Comparison of ENCODE assay signal across 11 cellular contexts in genomic region chr22:50403701-50404101, GRCh38.
A peak's percentile ranks its signal among the peaks of the same experiment; 100 is the strongest.
DNase-seq lines count a peak whose midpoint lies in the region; ATAC-seq and TF ChIP-seq lines count a peak whose summit lies in the region.
"Had no signal": no experiment of that assay in that cellular context is flagged by ENCODE, and none has a peak within 500 bp of the region (broad histone marks: within the 10 kb centered on the region; RNA-seq: fewer than 3 reads in every experiment).

No MANE protein-coding gene starts in this region.

- peaks cover 21% of the 10 kb centered on the region for H3K4me1 Mint-ChIP-seq in T-helper 1 cell treated with Interleukin-12 subunit alpha and Interleukin-12 subunit beta and Interleukin-4 antibody, amounts not matched to agents 30 μg/mL and 1 μg/mL, for 36 hours (ENCODE audit: low read depth)

- in situ Hi-C loops in GM13976 (cut with MboI; ENCODE audit: low sequenced_read_pairs, unreplicated experiment), result no loop called here

- H3K27ac ChIP-seq in VCaP, result peak overlapping the region; percentile 25; the same call in 1 of the 2 replicates
- peak overlapping the region; percentile 71 for H3K27ac ChIP-seq in substantia nigra (ENCODE audit: low read depth, low read length, poor library complexity, severe bottlenecking)

- peak overlapping the region; percentile 9 for H3K27ac Mint-ChIP-seq in T-helper 1 cell treated with Interleukin-12 subunit alpha and Interleukin-12 subunit beta and Interleukin-4 antibody, amounts not matched to agents 30 μg/mL and 1 μg/mL, for 36 hours
- H3K27ac Mint-ChIP-seq: activated CD4-positive, alpha-beta memory T cell treated with anti-CD3 and anti-CD28 coated beads, Interleukin-2, amount 10 ng/mL, durations not matched to agents 7 days and 5 days; HFFc6 had no signal

- DNase-seq in T-helper 1 cell, result no peak
- DNase-seq in left lobe of liver (ENCODE audit: low spot score), result peak; percentile 77
- peak in 30 of 49 donors; percentile 12 to 97 (median 46) for DNase-seq in substantia nigra (lab: John Stamatoyannopoulos, UW)
- no peak for DNase-seq in occipital lobe (lab: John Stamatoyannopoulos, UW)
- no peak for DNase-seq in superior temporal gyrus (ENCODE audit: extremely low spot score)
- DNase-seq in GM13976 (ENCODE audit: low spot score), result no peak
- DNase-seq: activated CD4-positive, alpha-beta memory T cell treated with anti-CD3 and anti-CD28 coated beads, Interleukin-2, amount 10 ng/mL, durations not matched to agents 7 days and 5 days; HFFc6 had no signal

- peak; percentile 59 for ATAC-seq in left lobe of liver
- ATAC-seq: K562 had no signal

- no peaks in the 10 kb centered on the region for H3K9me3 Mint-ChIP-seq in T-helper 1 cell treated with Interleukin-12 subunit alpha and Interleukin-12 subunit beta and Interleukin-4 antibody, amounts not matched to agents 30 μg/mL and 1 μg/mL, for 36 hours
- H3K9me3 Mint-ChIP-seq: activated CD4-positive, alpha-beta memory T cell treated with anti-CD3 and anti-CD28 coated beads, Interleukin-2, amount 10 ng/mL, durations not matched to agents 7 days and 5 days; HFFc6 had no signal

- H3K4me3 Mint-ChIP-seq in T-helper 1 cell treated with Interleukin-12 subunit alpha and Interleukin-12 subunit beta and Interleukin-4 antibody, amounts not matched to agents 30 μg/mL and 1 μg/mL, for 36 hours, result no peak overlapping the region
- H3K4me3 Mint-ChIP-seq: activated CD4-positive, alpha-beta memory T cell treated with anti-CD3 and anti-CD28 coated beads, Interleukin-2, amount 10 ng/mL, durations not matched to agents 7 days and 5 days; HFFc6 had no signal

- peaks cover 18% of the 10 kb centered on the region for H3K36me3 Mint-ChIP-seq in T-helper 1 cell treated with Interleukin-12 subunit alpha and Interleukin-12 subunit beta and Interleukin-4 antibody, amounts not matched to agents 30 μg/mL and 1 μg/mL, for 36 hours (ENCODE audit: low read depth)

- TF ChIP-seq CTCF in VCaP (conservative IDR thresholded peaks at IDR 0.05) (no peak), GM13976 (IDR thresholded peaks at IDR 0.05; ENCODE audit: borderline replicate concordance, control extremely low read depth, extremely low read depth, insufficient read depth, missing control alignments) (no peak)

- H3K27me3 Mint-ChIP-seq in T-helper 1 cell treated with Interleukin-12 subunit alpha and Interleukin-12 subunit beta and Interleukin-4 antibody, amounts not matched to agents 30 μg/mL and 1 μg/mL, for 36 hours (ENCODE audit: low read depth), result no peaks in the 10 kb centered on the region
- H3K27me3 Mint-ChIP-seq: activated CD4-positive, alpha-beta memory T cell treated with anti-CD3 and anti-CD28 coated beads, Interleukin-2, amount 10 ng/mL, durations not matched to agents 7 days and 5 days had no signal

Comparison
In these comparisons a context has a peak if more than half of its experiments do, and no peak if none do; other contexts are left out.
1. DNase-seq: peak in left lobe of liver (single experiment) and substantia nigra (30 of 49); none in T-helper 1 cell (0 of 5), occipital lobe (single experiment), superior temporal gyrus (single experiment) and GM13976 (single experiment).